ENCODE assay signal across 1 cellular context in the genomic region with DNA sequence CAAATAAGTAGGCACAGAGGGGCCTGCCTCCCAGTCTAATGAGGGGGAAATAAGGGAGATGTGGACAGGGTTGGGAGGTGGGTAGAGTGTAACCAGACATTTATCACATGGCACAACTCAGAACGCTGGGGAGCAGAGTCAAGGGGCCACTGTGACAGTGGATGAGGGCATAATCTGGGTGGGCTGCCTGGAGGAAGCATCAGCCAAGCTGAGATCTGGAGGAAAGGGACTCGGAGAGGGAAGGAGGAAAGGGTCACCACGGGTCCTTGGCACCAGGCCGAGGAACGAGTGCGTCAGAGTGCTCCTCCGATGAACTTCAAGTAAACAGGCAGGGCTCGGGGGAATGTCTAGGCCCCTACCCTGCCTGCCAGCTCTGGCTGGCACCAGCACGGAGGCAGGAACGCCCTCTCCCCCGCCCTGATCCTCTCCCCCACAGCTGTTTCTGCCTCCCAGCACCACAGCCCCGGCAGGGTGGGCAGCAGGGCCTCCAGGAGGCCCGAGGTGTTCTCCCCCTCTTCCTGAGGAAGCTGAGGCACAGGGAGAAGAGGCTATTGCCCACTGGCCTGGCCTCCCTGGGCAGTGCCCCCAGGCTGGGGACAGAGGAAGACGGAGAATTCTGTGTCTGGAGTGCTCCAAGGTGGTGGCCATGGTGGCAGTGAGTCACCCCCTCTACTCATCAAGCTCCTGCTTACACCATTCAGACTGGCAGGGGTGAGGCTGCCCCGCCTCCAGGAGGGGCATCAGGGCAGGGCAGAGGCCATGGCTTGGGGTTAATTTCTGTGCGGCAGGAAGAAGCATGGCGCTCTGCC.
TF ChIP-seq lines count a peak whose summit lies in the region.

No MANE protein-coding gene starts in this region.

TF ChIP-seq in A549, 52 proteins besides CTCF, POLR2A, EP300 and RAD21 (continued from another document):
- TF ChIP-seq HDAC2 (IDR thresholded peaks at IDR 0.05) = no peak
- peak; percentile 77 for TF ChIP-seq FOXS1 (CRISPR knock-in tag; IDR thresholded peaks at IDR 0.05)
- peak; percentile 84; the same call in 1 of the 3 replicates for TF ChIP-seq BCL3 (IDR thresholded peaks at IDR 0.05)
- peak; percentile 73; the same call in 1 of the 2 replicates for TF ChIP-seq HOXB5 (CRISPR knock-in tag; IDR thresholded peaks at IDR 0.05)
- TF ChIP-seq TFCP2L1 (CRISPR knock-in tag; IDR thresholded peaks at IDR 0.05) = peak; percentile 41; the same call in 1 of the 2 replicates
- peak; percentile 77 for TF ChIP-seq JUNB (IDR thresholded peaks at IDR 0.05)
- no peak for TF ChIP-seq CHD4 (IDR thresholded peaks at IDR 0.05; ENCODE audit: borderline replicate concordance)
- peak; percentile 72; the same call in 1 of the 2 replicates for TF ChIP-seq PBX3 (IDR thresholded peaks at IDR 0.05)
- peak; percentile 94 for TF ChIP-seq HOXB13 (CRISPR knock-in tag; IDR thresholded peaks at IDR 0.05; ENCODE audit: low read depth)
- no peak for TF ChIP-seq ATOH8 (CRISPR knock-in tag; IDR thresholded peaks at IDR 0.05; ENCODE audit: low read depth)
- TF ChIP-seq ZSCAN20 (CRISPR knock-in tag; IDR thresholded peaks at IDR 0.05) = peak; percentile 88
- no peak for TF ChIP-seq RNF2 (IDR thresholded peaks at IDR 0.05; ENCODE audit: borderline replicate concordance, low read depth)
- peak; percentile 30; the same call in 1 of the 2 replicates for TF ChIP-seq MYC (IDR thresholded peaks at IDR 0.05; ENCODE audit: borderline replicate concordance, low read length)
- peak; percentile 86 for TF ChIP-seq FOSL2 (IDR thresholded peaks at IDR 0.05)
- TF ChIP-seq FOSL2 (CRISPR knock-in tag; IDR thresholded peaks at IDR 0.05) = peak; percentile 97
- TF ChIP-seq EHF (CRISPR knock-in tag; IDR thresholded peaks at IDR 0.05) = peak; percentile 92; the same call in 1 of the 2 replicates
